In the genomic region with DNA sequence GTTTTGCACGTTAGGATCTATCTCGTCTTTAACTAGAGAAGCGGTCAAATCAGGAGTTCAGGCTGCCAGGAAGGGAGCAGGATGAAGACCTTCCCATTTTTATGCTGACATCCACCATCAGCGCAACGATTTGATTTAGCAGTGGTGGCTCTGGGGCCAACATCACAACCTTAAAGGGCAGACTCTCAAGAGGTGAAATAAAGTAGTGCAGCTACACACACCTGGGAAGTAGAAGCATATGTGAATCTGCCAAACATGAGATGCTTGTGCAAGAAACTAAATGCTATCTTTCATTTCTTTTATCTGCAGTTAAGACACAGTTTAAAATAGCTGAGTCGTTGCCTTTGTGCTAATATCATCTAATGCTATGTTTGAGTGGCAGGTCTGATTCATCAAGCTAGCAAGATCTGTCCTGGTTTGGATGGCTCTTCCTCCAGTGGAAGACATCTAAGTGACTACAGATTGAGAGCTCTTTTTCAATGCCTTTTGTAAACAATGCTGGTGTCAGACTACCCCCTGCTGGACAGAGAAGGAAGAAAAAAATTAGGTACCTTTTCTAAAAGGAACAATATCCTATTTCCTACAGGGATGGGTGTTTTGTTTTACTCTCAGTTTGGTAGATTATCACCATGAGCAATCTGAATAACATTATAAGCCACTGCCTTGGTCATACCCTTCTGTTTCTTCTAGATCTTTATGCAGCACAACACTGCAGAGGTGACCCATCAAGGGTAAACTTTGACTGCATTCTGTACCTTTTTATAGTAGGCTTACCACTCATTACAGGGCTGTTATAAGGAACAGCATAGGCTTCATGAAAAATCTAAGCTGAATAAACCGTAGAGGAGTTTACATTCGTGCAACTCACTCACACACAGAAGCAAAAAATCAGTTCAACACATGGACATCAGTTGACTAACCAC, we compare ENCODE assay signal across 2 cellular contexts.
TF ChIP-seq lines count a peak whose summit lies in the region.

No MANE protein-coding gene starts in this region.

TF ChIP-seq in GM23338, 12 proteins besides CTCF, POLR2A, EP300 and RAD21 (continues in another document):
- TF ChIP-seq ZNF331 (CRISPR knock-in tag; IDR thresholded peaks at IDR 0.05; ENCODE audit: low read depth) (no peak), CREB1 (CRISPR knock-in tag; IDR thresholded peaks at IDR 0.05; ENCODE audit: low read depth) (no peak), POLR2AphosphoS5 (IDR thresholded peaks at IDR 0.05; ENCODE audit: low read depth) (no peak), EZH2phosphoT487 (IDR thresholded peaks at IDR 0.05; ENCODE audit: unreplicated experiment) (no peak), NANOG (IDR thresholded peaks at IDR 0.05; ENCODE audit: borderline replicate concordance) (no peak), REST (IDR thresholded peaks at IDR 0.05; ENCODE audit: unreplicated experiment) (no peak)
- TF ChIP-seq, protein P1, sequence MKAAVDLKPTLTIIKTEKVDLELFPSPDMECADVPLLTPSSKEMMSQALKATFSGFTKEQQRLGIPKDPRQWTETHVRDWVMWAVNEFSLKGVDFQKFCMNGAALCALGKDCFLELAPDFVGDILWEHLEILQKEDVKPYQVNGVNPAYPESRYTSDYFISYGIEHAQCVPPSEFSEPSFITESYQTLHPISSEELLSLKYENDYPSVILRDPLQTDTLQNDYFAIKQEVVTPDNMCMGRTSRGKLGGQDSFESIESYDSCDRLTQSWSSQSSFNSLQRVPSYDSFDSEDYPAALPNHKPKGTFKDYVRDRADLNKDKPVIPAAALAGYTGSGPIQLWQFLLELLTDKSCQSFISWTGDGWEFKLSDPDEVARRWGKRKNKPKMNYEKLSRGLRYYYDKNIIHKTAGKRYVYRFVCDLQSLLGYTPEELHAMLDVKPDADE (IDR thresholded peaks at IDR 0.05) = no peak

TF ChIP-seq in H1, 55 proteins besides CTCF, POLR2A, EP300 and RAD21:
- no peak for TF ChIP-seq ZNF274 (IDR thresholded peaks at IDR 0.05; ENCODE audit: borderline replicate concordance, extremely low read depth, low read length)
- TF ChIP-seq HDAC6 (IDR thresholded peaks at IDR 0.05; ENCODE audit: low read depth, low read length) = no peak
- no peak for TF ChIP-seq BACH1 (IDR thresholded peaks at IDR 0.05; ENCODE audit: low read length)
TF ChIP-seq in H1: peak in this region for 0.
